Comparison of ENCODE assay signal across 15 cellular contexts in the genomic region with DNA sequence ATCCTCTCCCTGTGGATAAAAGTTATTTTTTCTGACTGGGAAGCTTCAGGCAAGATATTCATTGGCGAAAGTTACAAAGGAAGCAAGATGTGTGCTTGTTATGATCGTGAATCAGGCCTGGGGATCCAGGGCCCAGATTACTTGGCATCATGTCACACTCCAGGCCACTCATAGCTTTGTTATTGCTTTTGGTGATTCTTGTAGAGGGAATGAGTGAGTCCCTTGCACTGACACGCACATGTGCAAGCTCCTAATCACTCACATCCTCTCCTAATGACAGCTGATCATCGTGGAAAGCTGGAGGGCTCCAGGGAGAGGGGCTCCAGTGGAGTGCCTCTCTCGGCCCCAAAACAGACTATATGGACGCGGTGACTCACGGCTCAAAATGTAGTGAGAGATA.
DNase-seq lines count a peak whose midpoint lies in the region; ATAC-seq and TF ChIP-seq lines count a peak whose summit lies in the region.
"Had no signal": no experiment of that assay in that cellular context is flagged by ENCODE, and none has a peak within 500 bp of the region (broad histone marks: within the 10 kb centered on the region; RNA-seq: fewer than 3 reads in every experiment).

No MANE protein-coding gene starts in this region.

- H3K4me3 Mint-ChIP-seq in T-cell = no peak overlapping the region
- H3K4me3 Mint-ChIP-seq: activated T-helper 17 cell treated with anti-CD3 and anti-CD28 coated beads, Interleukin-2, amount 50 U/mL, for 72 hours had no signal

- CTCF ChIA-PET in T-cell (lab: Charles Lee) = no interaction called here

- TF ChIP-seq POLR2A in breast epithelium (IDR thresholded peaks at IDR 0.05) (no peak), adrenal gland (IDR thresholded peaks at IDR 0.05) (no peak)

- H3K27ac ChIP-seq in breast epithelium (peak overlapping the region; percentile 9 to 53), thoracic aorta (peak overlapping the region; percentile 20 to 47), adrenal gland (no peak overlapping the region)
- H3K27ac ChIP-seq: lower lobe of right lung, VCaP had no signal

- H3K4me3 ChIP-seq in breast epithelium = no peak overlapping the region
- H3K4me3 ChIP-seq in thoracic aorta = no peak overlapping the region
- H3K4me3 ChIP-seq in adrenal gland = no peak overlapping the region
- H3K4me3 ChIP-seq: HAP-1, lower lobe of right lung had no signal

- DNase-seq in HS-27A (ENCODE audit: low read depth) (peak; percentile 91), breast epithelium (ENCODE audit: low spot score in 2 of 2) (no peak), hepatic stellate cell (ENCODE audit: low spot score) (peak; percentile 46), thoracic aorta (ENCODE audit: low spot score) (peak; percentile 11), adrenal gland (no peak), T-cell (no peak), iPS-NIHi11 (ENCODE audit: low spot score) (no peak)
- DNase-seq: lower lobe of right lung; NCI-H1092 treated with DMSO at 0.1 percent for 48 hours; NK-92 treated with Interleukin-12 subunit alpha and Interleukin-12 subunit beta, amount 100 ng/mL, for 24 hours; stimulated activated naive CD4-positive, alpha-beta T cell treated with Interleukin-2 at 50 U/mL for 16 hours had no signal

- H3K4me1 Mint-ChIP-seq in T-cell = no peaks in the 10 kb centered on the region
- H3K4me1 Mint-ChIP-seq: activated T-helper 17 cell treated with anti-CD3 and anti-CD28 coated beads, Interleukin-2, amount 50 U/mL, for 72 hours had no signal

- intact Hi-C loops in breast epithelium (cut with DNase I; ENCODE audit: low total_unique reads) = no loop called here
- intact Hi-C loops in adrenal gland (cut with DNase I) = no loop called here

- H3K9me3 Mint-ChIP-seq in T-cell = no peaks in the 10 kb centered on the region
- H3K9me3 Mint-ChIP-seq: activated T-helper 17 cell treated with anti-CD3 and anti-CD28 coated beads, Interleukin-2, amount 50 U/mL, for 72 hours had no signal

- no peaks in the 10 kb centered on the region for H3K9me3 ChIP-seq in breast epithelium
- H3K9me3 ChIP-seq in thoracic aorta = no peaks in the 10 kb centered on the region
- H3K9me3 ChIP-seq in adrenal gland (replicated peaks in 1 of 3) = no peaks in the 10 kb centered on the region
- H3K9me3 ChIP-seq: HAP-1, lower lobe of right lung had no signal

- no peaks in the 10 kb centered on the region for H3K36me3 Mint-ChIP-seq in T-cell

- no peak overlapping the region for H3K27ac Mint-ChIP-seq in T-cell
- H3K27ac Mint-ChIP-seq: activated T-helper 17 cell treated with anti-CD3 and anti-CD28 coated beads, Interleukin-2, amount 50 U/mL, for 72 hours had no signal

- 83 to 98% (median 88%) methylated on average over 8 of the region's 8 CpGs for WGBS in adrenal gland, 4 donors

- H3K27me3 ChIP-seq in breast epithelium (no peaks in the 10 kb centered on the region), thoracic aorta (replicated peaks; ENCODE audit: insufficient read depth) (no peaks in the 10 kb centered on the region), adrenal gland (no peaks in the 10 kb centered on the region)

- no peak for TF ChIP-seq CTCF in breast epithelium (IDR thresholded peaks at IDR 0.05)
- no peak for TF ChIP-seq CTCF in thoracic aorta (IDR thresholded peaks at IDR 0.05)
- TF ChIP-seq CTCF in adrenal gland (IDR thresholded peaks at IDR 0.05) = no peak

- H3K36me3 ChIP-seq in breast epithelium = no peaks in the 10 kb centered on the region
- no peaks in the 10 kb centered on the region for H3K36me3 ChIP-seq in thoracic aorta
- H3K36me3 ChIP-seq in adrenal gland (replicated peaks in 1 of 2) = no peaks in the 10 kb centered on the region
- H3K36me3 ChIP-seq: HAP-1, lower lobe of right lung had no signal

- ATAC-seq in thoracic aorta (ENCODE audit: insufficient number of reproducible peaks, low FRiP score, low read depth) = peak; percentile 87
- ATAC-seq in HG03045 (IDR thresholded peaks at IDR 0.05; ENCODE audit: unreplicated experiment) = no peak
- no peak for ATAC-seq in T-cell (replicated peaks in 1 of 4)
- ATAC-seq: activated T-helper 17 cell treated with anti-CD3 and anti-CD28 coated beads, Interleukin-2, amount 50 U/mL, for 72 hours; lower lobe of right lung had no signal

- peaks cover 3 to 9% of the 10 kb centered on the region in 2 donors for H3K27me3 Mint-ChIP-seq in T-cell

- H3K4me1 ChIP-seq in breast epithelium = no peaks in the 10 kb centered on the region
- peaks cover 8 to 38% of the 10 kb centered on the region in 2 donors for H3K4me1 ChIP-seq in thoracic aorta (ENCODE audit: control insufficient read depth in 1 of 2, low read depth in 2 of 2)
- no peaks in the 10 kb centered on the region for H3K4me1 ChIP-seq in adrenal gland (replicated peaks in 1 of 2)
- H3K4me1 ChIP-seq: HAP-1 had no signal

- POLR2A ChIA-PET in T-cell (lab: Charles Lee) = no interaction called here

Comparison
In these comparisons a context has a peak if more than half of its experiments do, and no peak if none do; other contexts are left out.
1. DNase-seq: peak in HS-27A (single experiment), hepatic stellate cell (single experiment) and thoracic aorta (single experiment); none in breast epithelium (0 of 2), adrenal gland (0 of 7), T-cell (0 of 34) and iPS-NIHi11 (single experiment).
2. H3K27ac ChIP-seq: peak in breast epithelium (2 of 2) and thoracic aorta (2 of 2); none in adrenal gland (0 of 5).